ENCODE assay signal across 1 cellular context in the genomic region with DNA sequence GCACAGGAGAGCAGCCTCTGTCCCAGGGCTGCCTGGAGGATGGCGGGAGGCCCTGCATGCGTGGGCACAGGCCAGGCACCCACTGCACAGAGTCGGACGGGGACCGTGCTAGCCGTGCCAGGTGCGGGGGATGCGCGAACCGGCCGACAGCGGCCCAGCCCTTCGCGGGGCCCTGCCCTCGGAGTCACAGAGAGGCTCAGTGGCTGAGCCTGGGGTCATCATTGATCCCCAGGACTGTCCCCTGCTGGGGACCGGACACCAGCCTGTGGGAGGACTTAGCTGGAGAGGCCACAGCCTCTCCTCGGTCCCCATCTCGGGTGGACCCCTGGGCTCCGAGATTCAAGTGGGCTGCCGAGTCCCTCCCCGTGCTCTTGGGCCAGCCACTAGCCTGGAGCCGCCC.
TF ChIP-seq lines count a peak whose summit lies in the region.

No MANE protein-coding gene starts in this region.

TF ChIP-seq in GM23338, 12 proteins besides CTCF, POLR2A, EP300 and RAD21 (continued from another document):
- TF ChIP-seq, protein P1, sequence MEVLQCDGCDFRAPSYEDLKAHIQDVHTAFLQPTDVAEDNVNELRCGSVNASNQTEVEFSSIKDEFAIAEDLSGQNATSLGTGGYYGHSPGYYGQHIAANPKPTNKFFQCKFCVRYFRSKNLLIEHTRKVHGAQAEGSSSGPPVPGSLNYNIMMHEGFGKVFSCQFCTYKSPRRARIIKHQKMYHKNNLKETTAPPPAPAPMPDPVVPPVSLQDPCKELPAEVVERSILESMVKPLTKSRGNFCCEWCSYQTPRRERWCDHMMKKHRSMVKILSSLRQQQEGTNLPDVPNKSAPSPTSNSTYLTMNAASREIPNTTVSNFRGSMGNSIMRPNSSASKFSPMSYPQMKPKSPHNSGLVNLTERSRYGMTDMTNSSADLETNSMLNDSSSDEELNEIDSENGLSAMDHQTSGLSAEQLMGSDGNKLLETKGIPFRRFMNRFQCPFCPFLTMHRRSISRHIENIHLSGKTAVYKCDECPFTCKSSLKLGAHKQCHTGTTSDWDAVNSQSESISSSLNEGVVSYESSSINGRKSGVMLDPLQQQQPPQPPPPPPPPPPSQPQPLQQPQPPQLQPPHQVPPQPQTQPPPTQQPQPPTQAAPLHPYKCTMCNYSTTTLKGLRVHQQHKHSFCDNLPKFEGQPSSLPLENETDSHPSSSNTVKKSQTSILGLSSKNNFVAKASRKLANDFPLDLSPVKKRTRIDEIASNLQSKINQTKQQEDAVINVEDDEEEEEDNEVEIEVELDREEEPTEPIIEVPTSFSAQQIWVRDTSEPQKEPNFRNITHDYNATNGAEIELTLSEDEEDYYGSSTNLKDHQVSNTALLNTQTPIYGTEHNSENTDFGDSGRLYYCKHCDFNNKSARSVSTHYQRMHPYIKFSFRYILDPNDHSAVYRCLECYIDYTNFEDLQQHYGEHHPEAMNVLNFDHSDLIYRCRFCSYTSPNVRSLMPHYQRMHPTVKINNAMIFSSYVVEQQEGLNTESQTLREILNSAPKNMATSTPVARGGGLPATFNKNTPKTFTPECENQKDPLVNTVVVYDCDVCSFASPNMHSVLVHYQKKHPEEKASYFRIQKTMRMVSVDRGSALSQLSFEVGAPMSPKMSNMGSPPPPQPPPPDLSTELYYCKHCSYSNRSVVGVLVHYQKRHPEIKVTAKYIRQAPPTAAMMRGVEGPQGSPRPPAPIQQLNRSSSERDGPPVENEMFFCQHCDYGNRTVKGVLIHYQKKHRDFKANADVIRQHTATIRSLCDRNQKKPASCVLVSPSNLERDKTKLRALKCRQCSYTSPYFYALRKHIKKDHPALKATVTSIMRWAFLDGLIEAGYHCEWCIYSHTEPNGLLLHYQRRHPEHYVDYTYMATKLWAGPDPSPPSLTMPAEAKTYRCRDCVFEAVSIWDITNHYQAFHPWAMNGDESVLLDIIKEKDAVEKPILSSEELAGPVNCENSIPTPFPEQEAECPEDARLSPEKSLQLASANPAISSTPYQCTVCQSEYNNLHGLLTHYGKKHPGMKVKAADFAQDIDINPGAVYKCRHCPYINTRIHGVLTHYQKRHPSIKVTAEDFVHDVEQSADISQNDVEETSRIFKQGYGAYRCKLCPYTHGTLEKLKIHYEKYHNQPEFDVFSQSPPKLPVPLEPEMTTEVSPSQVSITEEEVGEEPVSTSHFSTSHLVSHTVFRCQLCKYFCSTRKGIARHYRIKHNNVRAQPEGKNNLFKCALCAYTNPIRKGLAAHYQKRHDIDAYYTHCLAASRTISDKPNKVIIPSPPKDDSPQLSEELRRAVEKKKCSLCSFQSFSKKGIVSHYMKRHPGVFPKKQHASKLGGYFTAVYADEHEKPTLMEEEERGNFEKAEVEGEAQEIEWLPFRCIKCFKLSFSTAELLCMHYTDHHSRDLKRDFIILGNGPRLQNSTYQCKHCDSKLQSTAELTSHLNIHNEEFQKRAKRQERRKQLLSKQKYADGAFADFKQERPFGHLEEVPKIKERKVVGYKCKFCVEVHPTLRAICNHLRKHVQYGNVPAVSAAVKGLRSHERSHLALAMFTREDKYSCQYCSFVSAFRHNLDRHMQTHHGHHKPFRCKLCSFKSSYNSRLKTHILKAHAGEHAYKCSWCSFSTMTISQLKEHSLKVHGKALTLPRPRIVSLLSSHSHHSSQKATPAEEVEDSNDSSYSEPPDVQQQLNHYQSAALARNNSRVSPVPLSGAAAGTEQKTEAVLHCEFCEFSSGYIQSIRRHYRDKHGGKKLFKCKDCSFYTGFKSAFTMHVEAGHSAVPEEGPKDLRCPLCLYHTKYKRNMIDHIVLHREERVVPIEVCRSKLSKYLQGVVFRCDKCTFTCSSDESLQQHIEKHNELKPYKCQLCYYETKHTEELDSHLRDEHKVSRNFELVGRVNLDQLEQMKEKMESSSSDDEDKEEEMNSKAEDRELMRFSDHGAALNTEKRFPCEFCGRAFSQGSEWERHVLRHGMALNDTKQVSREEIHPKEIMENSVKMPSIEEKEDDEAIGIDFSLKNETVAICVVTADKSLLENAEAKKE (CRISPR knock-in tag; IDR thresholded peaks at IDR 0.05), result no peak
- no peak for TF ChIP-seq ZNF331 (CRISPR knock-in tag; IDR thresholded peaks at IDR 0.05; ENCODE audit: low read depth)
- no peak for TF ChIP-seq POLR2AphosphoS5 (IDR thresholded peaks at IDR 0.05; ENCODE audit: low read depth)
- TF ChIP-seq, protein P2, sequence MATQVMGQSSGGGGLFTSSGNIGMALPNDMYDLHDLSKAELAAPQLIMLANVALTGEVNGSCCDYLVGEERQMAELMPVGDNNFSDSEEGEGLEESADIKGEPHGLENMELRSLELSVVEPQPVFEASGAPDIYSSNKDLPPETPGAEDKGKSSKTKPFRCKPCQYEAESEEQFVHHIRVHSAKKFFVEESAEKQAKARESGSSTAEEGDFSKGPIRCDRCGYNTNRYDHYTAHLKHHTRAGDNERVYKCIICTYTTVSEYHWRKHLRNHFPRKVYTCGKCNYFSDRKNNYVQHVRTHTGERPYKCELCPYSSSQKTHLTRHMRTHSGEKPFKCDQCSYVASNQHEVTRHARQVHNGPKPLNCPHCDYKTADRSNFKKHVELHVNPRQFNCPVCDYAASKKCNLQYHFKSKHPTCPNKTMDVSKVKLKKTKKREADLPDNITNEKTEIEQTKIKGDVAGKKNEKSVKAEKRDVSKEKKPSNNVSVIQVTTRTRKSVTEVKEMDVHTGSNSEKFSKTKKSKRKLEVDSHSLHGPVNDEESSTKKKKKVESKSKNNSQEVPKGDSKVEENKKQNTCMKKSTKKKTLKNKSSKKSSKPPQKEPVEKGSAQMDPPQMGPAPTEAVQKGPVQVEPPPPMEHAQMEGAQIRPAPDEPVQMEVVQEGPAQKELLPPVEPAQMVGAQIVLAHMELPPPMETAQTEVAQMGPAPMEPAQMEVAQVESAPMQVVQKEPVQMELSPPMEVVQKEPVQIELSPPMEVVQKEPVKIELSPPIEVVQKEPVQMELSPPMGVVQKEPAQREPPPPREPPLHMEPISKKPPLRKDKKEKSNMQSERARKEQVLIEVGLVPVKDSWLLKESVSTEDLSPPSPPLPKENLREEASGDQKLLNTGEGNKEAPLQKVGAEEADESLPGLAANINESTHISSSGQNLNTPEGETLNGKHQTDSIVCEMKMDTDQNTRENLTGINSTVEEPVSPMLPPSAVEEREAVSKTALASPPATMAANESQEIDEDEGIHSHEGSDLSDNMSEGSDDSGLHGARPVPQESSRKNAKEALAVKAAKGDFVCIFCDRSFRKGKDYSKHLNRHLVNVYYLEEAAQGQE (IDR thresholded peaks at IDR 0.05; ENCODE audit: unreplicated experiment), result no peak
- TF ChIP-seq EZH2phosphoT487 (IDR thresholded peaks at IDR 0.05; ENCODE audit: unreplicated experiment), result no peak
- no peak for TF ChIP-seq NANOG (IDR thresholded peaks at IDR 0.05; ENCODE audit: borderline replicate concordance)
